In the genomic region with DNA sequence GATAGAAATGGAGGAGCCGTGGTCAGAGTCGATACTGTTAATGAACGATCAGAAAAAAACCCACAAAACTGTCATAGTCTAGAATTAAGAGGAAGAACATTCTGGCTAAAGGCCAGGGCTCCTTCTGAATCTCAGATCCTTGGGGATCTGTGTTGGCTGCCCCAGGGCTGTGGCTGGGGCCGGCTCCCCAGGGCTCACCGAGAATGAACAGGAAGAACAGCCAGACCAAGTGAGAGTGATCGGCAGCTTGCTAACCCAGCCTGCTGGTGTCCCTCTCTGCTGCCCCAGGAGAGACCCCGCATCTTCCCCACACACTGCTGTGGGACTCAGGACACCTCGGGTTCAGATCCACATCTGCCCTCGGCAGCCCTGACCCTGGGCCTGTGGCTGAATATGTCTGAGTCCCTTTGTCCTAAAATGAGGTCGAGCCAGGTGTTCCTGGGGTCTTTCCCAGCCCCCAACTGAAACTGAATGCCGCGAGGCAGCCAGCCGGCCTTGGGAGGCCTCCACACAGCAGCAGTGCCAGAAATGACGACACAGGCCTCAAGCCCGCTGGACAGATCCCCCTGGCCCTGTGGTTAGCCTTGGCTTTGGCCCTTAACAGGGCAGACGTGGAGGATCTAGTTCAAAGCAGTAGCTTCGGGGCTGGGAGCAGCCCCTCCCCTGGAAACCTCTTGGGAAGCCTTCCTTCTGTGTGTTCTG, we compare ENCODE assay signal across 1 cellular context.
TF ChIP-seq lines count a peak whose summit lies in the region.

No MANE protein-coding gene starts in this region.

TF ChIP-seq in SK-N-SH, 30 proteins besides CTCF, POLR2A, EP300 and RAD21 (continued from another document):
- TF ChIP-seq, protein P1, sequence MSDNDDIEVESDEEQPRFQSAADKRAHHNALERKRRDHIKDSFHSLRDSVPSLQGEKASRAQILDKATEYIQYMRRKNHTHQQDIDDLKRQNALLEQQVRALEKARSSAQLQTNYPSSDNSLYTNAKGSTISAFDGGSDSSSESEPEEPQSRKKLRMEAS (IDR thresholded peaks at IDR 0.05; ENCODE audit: low read depth): no peak
- TF ChIP-seq RXRA (IDR thresholded peaks at IDR 0.05; ENCODE audit: borderline replicate concordance, low read depth) (no peak), FOXJ3 (CRISPR knock-in tag; IDR thresholded peaks at IDR 0.05) (no peak), EZH2phosphoT487 (IDR thresholded peaks at IDR 0.05; ENCODE audit: borderline replicate concordance, low read depth) (no peak), JUND (IDR thresholded peaks at IDR 0.05) (no peak), MXI1 (IDR thresholded peaks at IDR 0.05; ENCODE audit: low read depth, low read length) (no peak)
- TF ChIP-seq, protein P2, sequence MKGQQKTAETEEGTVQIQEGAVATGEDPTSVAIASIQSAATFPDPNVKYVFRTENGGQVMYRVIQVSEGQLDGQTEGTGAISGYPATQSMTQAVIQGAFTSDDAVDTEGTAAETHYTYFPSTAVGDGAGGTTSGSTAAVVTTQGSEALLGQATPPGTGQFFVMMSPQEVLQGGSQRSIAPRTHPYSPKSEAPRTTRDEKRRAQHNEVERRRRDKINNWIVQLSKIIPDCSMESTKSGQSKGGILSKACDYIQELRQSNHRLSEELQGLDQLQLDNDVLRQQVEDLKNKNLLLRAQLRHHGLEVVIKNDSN (IDR thresholded peaks at IDR 0.05; ENCODE audit: borderline replicate concordance, low read depth): no peak
- TF ChIP-seq, protein P3, sequence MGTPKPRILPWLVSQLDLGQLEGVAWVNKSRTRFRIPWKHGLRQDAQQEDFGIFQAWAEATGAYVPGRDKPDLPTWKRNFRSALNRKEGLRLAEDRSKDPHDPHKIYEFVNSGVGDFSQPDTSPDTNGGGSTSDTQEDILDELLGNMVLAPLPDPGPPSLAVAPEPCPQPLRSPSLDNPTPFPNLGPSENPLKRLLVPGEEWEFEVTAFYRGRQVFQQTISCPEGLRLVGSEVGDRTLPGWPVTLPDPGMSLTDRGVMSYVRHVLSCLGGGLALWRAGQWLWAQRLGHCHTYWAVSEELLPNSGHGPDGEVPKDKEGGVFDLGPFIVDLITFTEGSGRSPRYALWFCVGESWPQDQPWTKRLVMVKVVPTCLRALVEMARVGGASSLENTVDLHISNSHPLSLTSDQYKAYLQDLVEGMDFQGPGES (IDR thresholded peaks at IDR 0.05; ENCODE audit: low read depth, low read length): no peak
